In genomic region chr1:233107130-233107529, GRCh38 we compare ENCODE assay signal across 16 cellular contexts.
"Had no signal": no experiment of that assay in that cellular context is flagged by ENCODE, and none has a peak within 500 bp of the region (broad histone marks: within the 10 kb centered on the region; RNA-seq: fewer than 3 reads in every experiment).

No MANE protein-coding gene starts in this region.

- H3K4me1 ChIP-seq: transverse colon had no signal

- H3K9me3 Mint-ChIP-seq: central memory CD8-positive, alpha-beta T cell; dendritic cell treated with granulocyte-macrophage colony-stimulating factor and Interleukin-4, amounts not matched to agents 40 ng/mL and 50 ng/mL, for 4 days; effector memory CD8-positive, alpha-beta T cell; immature natural killer cell; natural killer cell; stimulated activated effector memory CD8-positive, alpha-beta T cell treated with anti-CD3 and anti-CD28 coated beads, Interleukin-12 subunit alpha, Interleukin-12 subunit beta, amount 100 ng/mL, for 72 hours had no signal

- DNase-seq: activated B cell treated with CpG ODN at 0.5 μM for 24 hours; activated CD4-positive, alpha-beta T cell treated with anti-CD3 and anti-CD28 coated beads, Interleukin-2, amount 50 U/mL, for 4 hours; activated effector memory CD4-positive, alpha-beta T cell treated with anti-CD3 and anti-CD28 coated beads, Interleukin-2, amount 50 U/mL, for 16 hours; activated naive CD8-positive, alpha-beta T cell treated with anti-CD3 and anti-CD28 coated beads for 36 hours; activated T-cell treated with anti-CD3 and anti-CD28 coated beads, Interleukin-2, amount 50 U/mL, for 1 hour; aorta; effector memory CD8-positive, alpha-beta T cell; glutamatergic neuron; immature natural killer cell; natural killer cell; right cardiac atrium; transverse colon had no signal

- H3K36me3 ChIP-seq: transverse colon had no signal

- H3K36me3 Mint-ChIP-seq: natural killer cell had no signal

- ATAC-seq: effector memory CD8-positive, alpha-beta T cell; natural killer cell; right cardiac atrium; stimulated activated effector memory CD8-positive, alpha-beta T cell treated with anti-CD3 and anti-CD28 coated beads, Interleukin-12 subunit alpha, Interleukin-12 subunit beta, amount 100 ng/mL, for 72 hours had no signal

- H3K9me3 ChIP-seq: transverse colon had no signal

- H3K27me3 ChIP-seq: transverse colon had no signal

- H3K27ac Mint-ChIP-seq: activated B cell treated with CpG ODN at 0.5 μM for 24 hours; activated naive CD8-positive, alpha-beta T cell treated with anti-CD3 and anti-CD28 coated beads for 36 hours; effector memory CD8-positive, alpha-beta T cell; immature natural killer cell; natural killer cell; stimulated activated effector memory CD8-positive, alpha-beta T cell treated with anti-CD3 and anti-CD28 coated beads, Interleukin-12 subunit alpha, Interleukin-12 subunit beta, amount 100 ng/mL, for 72 hours; T-helper 1 cell treated with Interleukin-12 subunit alpha and Interleukin-12 subunit beta and Interleukin-4 antibody, amounts not matched to agents 30 μg/mL and 1 μg/mL, for 36 hours had no signal

- H3K4me3 ChIP-seq: transverse colon had no signal

- H3K4me1 Mint-ChIP-seq: activated B cell treated with CpG ODN at 0.5 μM for 24 hours; activated naive CD8-positive, alpha-beta T cell treated with anti-CD3 and anti-CD28 coated beads for 36 hours; central memory CD8-positive, alpha-beta T cell; immature natural killer cell; natural killer cell; stimulated activated effector memory CD8-positive, alpha-beta T cell treated with anti-CD3 and anti-CD28 coated beads, Interleukin-12 subunit alpha, Interleukin-12 subunit beta, amount 100 ng/mL, for 72 hours had no signal

- H3K27me3 Mint-ChIP-seq: activated B cell treated with CpG ODN at 0.5 μM for 24 hours; activated naive CD8-positive, alpha-beta T cell treated with anti-CD3 and anti-CD28 coated beads for 36 hours; central memory CD8-positive, alpha-beta T cell; dendritic cell treated with granulocyte-macrophage colony-stimulating factor and Interleukin-4, amounts not matched to agents 40 ng/mL and 50 ng/mL, for 4 days; effector memory CD8-positive, alpha-beta T cell had no signal

- H3K27ac ChIP-seq: transverse colon had no signal

- H3K4me3 Mint-ChIP-seq: activated B cell treated with CpG ODN at 0.5 μM for 24 hours; activated naive CD8-positive, alpha-beta T cell treated with anti-CD3 and anti-CD28 coated beads for 36 hours; central memory CD8-positive, alpha-beta T cell; dendritic cell treated with granulocyte-macrophage colony-stimulating factor and Interleukin-4, amounts not matched to agents 40 ng/mL and 50 ng/mL, for 4 days; effector memory CD8-positive, alpha-beta T cell; immature natural killer cell; natural killer cell; stimulated activated effector memory CD8-positive, alpha-beta T cell treated with anti-CD3 and anti-CD28 coated beads, Interleukin-12 subunit alpha, Interleukin-12 subunit beta, amount 100 ng/mL, for 72 hours; T-helper 1 cell treated with Interleukin-12 subunit alpha and Interleukin-12 subunit beta and Interleukin-4 antibody, amounts not matched to agents 30 μg/mL and 1 μg/mL, for 36 hours had no signal
